1 cellular context compared by ENCODE assay signal in genomic region chr2:137964066-137964858, GRCh38.
TF ChIP-seq lines count a peak whose summit lies in the region.

Gene HNMT, plus strand, starts transcription at chr2:137964473. Its CDS starts 19 bp downstream, at chr2:137964492.

TF ChIP-seq in HepG2, 621 proteins besides CTCF, POLR2A, EP300 and RAD21 (continued from another document and continues in another):
- TF ChIP-seq UBTF (CRISPR knock-in tag; IDR thresholded peaks at IDR 0.05) (peak; percentile 93), ZSCAN9 (CRISPR knock-in tag; IDR thresholded peaks at IDR 0.05; ENCODE audit: borderline replicate concordance) (peak; percentile 42; the same call in 1 of the 2 replicates), ZNF691 (CRISPR knock-in tag; IDR thresholded peaks at IDR 0.05; ENCODE audit: borderline replicate concordance, low read depth) (no peak; the same call in 1 of the 2 replicates), ZNF883 (CRISPR knock-in tag; IDR thresholded peaks at IDR 0.05; ENCODE audit: not compliant biosample characterization) (no peak), POLR2AphosphoS5 (IDR thresholded peaks at IDR 0.05; ENCODE audit: low read depth, low read length) (peak; percentile 86), ZFP36 (IDR thresholded peaks at IDR 0.05; ENCODE audit: borderline replicate concordance, low read depth, low read length, partially characterized antibody) (no peak), IRF2 (CRISPR knock-in tag; IDR thresholded peaks at IDR 0.05) (peak; percentile 68), SMAD1 (CRISPR knock-in tag; IDR thresholded peaks at IDR 0.05; ENCODE audit: borderline replicate concordance, low read depth) (0 out of 2 replicates have a peak, but pooled peaks have one; percentile 73), ZBTB4 (CRISPR knock-in tag; IDR thresholded peaks at IDR 0.05; ENCODE audit: borderline replicate concordance) (peak; percentile 81; the same call in 1 of the 2 replicates), RXRA (CRISPR knock-in tag; IDR thresholded peaks at IDR 0.05) (peak; percentile 57), ZNF567 (CRISPR knock-in tag; IDR thresholded peaks at IDR 0.05; ENCODE audit: borderline replicate concordance) (0 out of 2 replicates have a peak, but pooled peaks have one; percentile 65), SKIL (CRISPR knock-in tag; IDR thresholded peaks at IDR 0.05; ENCODE audit: borderline replicate concordance) (0 out of 2 replicates have a peak, but pooled peaks have one; percentile 49), SOX13 (IDR thresholded peaks at IDR 0.05) (peak; percentile 72), SOX13 (CRISPR knock-in tag; conservative IDR thresholded peaks at IDR 0.05 in 1 of 2, IDR thresholded peaks at IDR 0.05 in 1 of 2) (peak in 1 of 2 experiments; percentile 91; a peak in 2 of 4 replicates), HMG20B (CRISPR knock-in tag; conservative IDR thresholded peaks at IDR 0.05) (peak; percentile 39; the same call in 1 of the 2 replicates), ZBTB2 (CRISPR knock-in tag; IDR thresholded peaks at IDR 0.05; ENCODE audit: low read depth) (peak; percentile 65; the same call in 1 of the 2 replicates), ZNF142 (CRISPR knock-in tag; IDR thresholded peaks at IDR 0.05) (peak; percentile 86), MEIS1 (CRISPR knock-in tag; IDR thresholded peaks at IDR 0.05; ENCODE audit: borderline replicate concordance) (no peak; the same call in 1 of the 2 replicates), HNF4G (IDR thresholded peaks at IDR 0.05; ENCODE audit: borderline replicate concordance, low read depth, low read length) (peak; percentile 100), HNF4G (CRISPR knock-in tag; IDR thresholded peaks at IDR 0.05; ENCODE audit: borderline replicate concordance, low read depth) (peak; percentile 96), HIC2 (CRISPR knock-in tag; IDR thresholded peaks at IDR 0.05; ENCODE audit: low read depth) (peak; percentile 63; the same call in 1 of the 2 replicates), ASH2L (IDR thresholded peaks at IDR 0.05; ENCODE audit: insufficient read length, low read depth, low read length) (peak; percentile 98), RNF2 (conservative IDR thresholded peaks at IDR 0.05; ENCODE audit: low read depth) (no peak), FOXJ3 (CRISPR knock-in tag; IDR thresholded peaks at IDR 0.05; ENCODE audit: borderline replicate concordance) (peak; percentile 100; the same call in 1 of the 2 replicates), JARID2 (CRISPR knock-in tag; IDR thresholded peaks at IDR 0.05; ENCODE audit: insufficient replicate concordance) (peak; percentile 91), NFE2 (CRISPR knock-in tag; IDR thresholded peaks at IDR 0.05) (no peak), CEBPZ (IDR thresholded peaks at IDR 0.05; ENCODE audit: low read length) (no peak), POGK (CRISPR knock-in tag; conservative IDR thresholded peaks at IDR 0.05) (peak; percentile 88), ARNT (IDR thresholded peaks at IDR 0.05) (no peak)
